Comparison of ENCODE assay signal across 1 cellular context in genomic region chr14:29806124-29806517, GRCh38.
TF ChIP-seq lines count a peak whose summit lies in the region.

No MANE protein-coding gene starts in this region.

TF ChIP-seq in K562, 482 proteins besides CTCF, POLR2A, EP300 and RAD21:
- TF ChIP-seq CEBPG (CRISPR knock-in tag; IDR thresholded peaks at IDR 0.05) (no peak; the same call in 1 of the 2 replicates), CEBPG (tag; conservative IDR thresholded peaks at IDR 0.05 in 1 of 2, IDR thresholded peaks at IDR 0.05 in 1 of 2) (peak; percentile 51 to 71; a peak in 3 of 4 replicates), RBFOX2 (IDR thresholded peaks at IDR 0.05; ENCODE audit: low read depth, low read length) (peak; percentile 37; the same call in 1 of the 2 replicates), BRD4 (IDR thresholded peaks at IDR 0.05) (0 out of 2 replicates have a peak, but pooled peaks have one; percentile 47), KLF10 (CRISPR knock-in tag; IDR thresholded peaks at IDR 0.05) (no peak), ZFX (CRISPR knock-in tag; IDR thresholded peaks at IDR 0.05) (no peak), COPS2 (conservative IDR thresholded peaks at IDR 0.05) (no peak), PTBP1 (IDR thresholded peaks at IDR 0.05; ENCODE audit: low read depth, low read length) (no peak), ILK (tag; IDR thresholded peaks at IDR 0.05; ENCODE audit: borderline replicate concordance, low read depth) (no peak), POLR2H (tag; IDR thresholded peaks at IDR 0.05; ENCODE audit: low read depth) (0 out of 2 replicates have a peak, but pooled peaks have one; percentile 13), ATF1 (CRISPR knock-in tag; IDR thresholded peaks at IDR 0.05) (no peak), ATF1 (tag; IDR thresholded peaks at IDR 0.05) (0 out of 2 replicates have a peak, but pooled peaks have one; percentile 0)
- TF ChIP-seq, protein P1, sequence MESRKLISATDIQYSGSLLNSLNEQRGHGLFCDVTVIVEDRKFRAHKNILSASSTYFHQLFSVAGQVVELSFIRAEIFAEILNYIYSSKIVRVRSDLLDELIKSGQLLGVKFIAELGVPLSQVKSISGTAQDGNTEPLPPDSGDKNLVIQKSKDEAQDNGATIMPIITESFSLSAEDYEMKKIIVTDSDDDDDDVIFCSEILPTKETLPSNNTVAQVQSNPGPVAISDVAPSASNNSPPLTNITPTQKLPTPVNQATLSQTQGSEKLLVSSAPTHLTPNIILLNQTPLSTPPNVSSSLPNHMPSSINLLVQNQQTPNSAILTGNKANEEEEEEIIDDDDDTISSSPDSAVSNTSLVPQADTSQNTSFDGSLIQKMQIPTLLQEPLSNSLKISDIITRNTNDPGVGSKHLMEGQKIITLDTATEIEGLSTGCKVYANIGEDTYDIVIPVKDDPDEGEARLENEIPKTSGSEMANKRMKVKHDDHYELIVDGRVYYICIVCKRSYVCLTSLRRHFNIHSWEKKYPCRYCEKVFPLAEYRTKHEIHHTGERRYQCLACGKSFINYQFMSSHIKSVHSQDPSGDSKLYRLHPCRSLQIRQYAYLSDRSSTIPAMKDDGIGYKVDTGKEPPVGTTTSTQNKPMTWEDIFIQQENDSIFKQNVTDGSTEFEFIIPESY (CRISPR knock-in tag; IDR thresholded peaks at IDR 0.05): no peak
